1 cellular context compared by ENCODE assay signal in genomic region chr7:26201261-26202018, GRCh38.
A peak's percentile ranks its signal among the peaks of the same experiment; 100 is the strongest.
TF ChIP-seq lines count a peak whose summit lies in the region.

Gene CBX3 (plus strand): TSS chr7:26201745. CDS start chr7:26202999, 1,254 bp downstream.

TF ChIP-seq in K562, 482 proteins besides CTCF, POLR2A, EP300 and RAD21 (continued from another document and continues in another):
- TF ChIP-seq STAT6 (CRISPR knock-in tag; IDR thresholded peaks at IDR 0.05) (no peak), CUX1 (CRISPR knock-in tag; IDR thresholded peaks at IDR 0.05) (no peak), SRSF7 (optimal IDR thresholded peaks at IDR 0.05; ENCODE audit: low read depth, low read length) (no peak), SP2 (IDR thresholded peaks at IDR 0.05; ENCODE audit: extremely low read depth, low read depth, low read length, poor library complexity, severe bottlenecking) (no peak), ZNF696 (CRISPR knock-in tag; conservative IDR thresholded peaks at IDR 0.05) (no peak), DACH1 (IDR thresholded peaks at IDR 0.05; ENCODE audit: partially characterized antibody) (no peak), CBX5 (IDR thresholded peaks at IDR 0.05; ENCODE audit: borderline replicate concordance, low read depth) (no peak), ZFP36 (IDR thresholded peaks at IDR 0.05; ENCODE audit: low read depth, low read length, partially characterized antibody) (no peak), CBX1 (IDR thresholded peaks at IDR 0.05; ENCODE audit: low read depth) (peak; percentile 74), TCF7L2 (IDR thresholded peaks at IDR 0.05; ENCODE audit: low read depth, low read length) (no peak), ZFP1 (CRISPR knock-in tag; IDR thresholded peaks at IDR 0.05) (0 out of 2 replicates have a peak, but pooled peaks have one; percentile 10), KAT8 (IDR thresholded peaks at IDR 0.05; ENCODE audit: low read depth) (no peak), POLR3A (IDR thresholded peaks at IDR 0.05; ENCODE audit: borderline replicate concordance, extremely low read depth, insufficient read depth, insufficient read length) (no peak), ZNF143 (CRISPR knock-in tag; IDR thresholded peaks at IDR 0.05) (no peak), ZBTB43 (CRISPR knock-in tag; IDR thresholded peaks at IDR 0.05) (no peak), HMG20A (CRISPR knock-in tag; conservative IDR thresholded peaks at IDR 0.05) (no peak), HOXB6 (CRISPR knock-in tag; IDR thresholded peaks at IDR 0.05; ENCODE audit: borderline replicate concordance) (no peak), DDX20 (tag; IDR thresholded peaks at IDR 0.05; ENCODE audit: low read depth) (no peak), ATF3 (IDR thresholded peaks at IDR 0.05) (no peak), ATF3 (CRISPR knock-in tag; conservative IDR thresholded peaks at IDR 0.05) (no peak), WHSC1 (IDR thresholded peaks at IDR 0.05; ENCODE audit: low read length) (no peak), SIN3B (IDR thresholded peaks at IDR 0.05; ENCODE audit: low read depth) (no peak), ZSCAN29 (IDR thresholded peaks at IDR 0.05) (no peak), MCM3 (IDR thresholded peaks at IDR 0.05) (no peak), PHF20 (IDR thresholded peaks at IDR 0.05; ENCODE audit: partially characterized antibody) (no peak), NBN (IDR thresholded peaks at IDR 0.05; ENCODE audit: low read depth) (peak; percentile 75; the same call in 1 of the 2 replicates), KDM1A (IDR thresholded peaks at IDR 0.05) (peak in 1 of 2 experiments; percentile 80; a peak in 2 of 4 replicates), ZNF354B (CRISPR knock-in tag; IDR thresholded peaks at IDR 0.05) (no peak), ZNF347 (CRISPR knock-in tag; IDR thresholded peaks at IDR 0.05; ENCODE audit: low read depth) (no peak), E2F4 (CRISPR knock-in tag; IDR thresholded peaks at IDR 0.05; ENCODE audit: low read depth) (no peak), PRMT5 (CRISPR knock-in tag; IDR thresholded peaks at IDR 0.05) (no peak), ARID1B (IDR thresholded peaks at IDR 0.05) (no peak; the same call in 1 of the 2 replicates), TCFL5 (CRISPR knock-in tag; conservative IDR thresholded peaks at IDR 0.05) (no peak), CEBPZ (IDR thresholded peaks at IDR 0.05; ENCODE audit: borderline replicate concordance, low read depth, low read length) (no peak), SMAD1 (IDR thresholded peaks at IDR 0.05; ENCODE audit: low read depth, low read length, partially characterized antibody) (peak; percentile 68), NR2C1 (IDR thresholded peaks at IDR 0.05) (no peak), NR2C1 (tag; IDR thresholded peaks at IDR 0.05) (no peak), KAT2B (IDR thresholded peaks at IDR 0.05; ENCODE audit: low read depth, low read length) (no peak), TBL1XR1 (IDR thresholded peaks at IDR 0.05; ENCODE audit: low read length in 2 of 2) (no peak), ZNF766 (CRISPR knock-in tag; conservative IDR thresholded peaks at IDR 0.05) (peak; percentile 63; the same call in 1 of the 2 replicates), CREB3 (tag; conservative IDR thresholded peaks at IDR 0.05; ENCODE audit: low read depth) (no peak), CHD1 (IDR thresholded peaks at IDR 0.05; ENCODE audit: low read length) (peak; percentile 49), ARID3A (IDR thresholded peaks at IDR 0.05; ENCODE audit: borderline replicate concordance, low read depth, low read length) (no peak)
- TF ChIP-seq, protein P1, sequence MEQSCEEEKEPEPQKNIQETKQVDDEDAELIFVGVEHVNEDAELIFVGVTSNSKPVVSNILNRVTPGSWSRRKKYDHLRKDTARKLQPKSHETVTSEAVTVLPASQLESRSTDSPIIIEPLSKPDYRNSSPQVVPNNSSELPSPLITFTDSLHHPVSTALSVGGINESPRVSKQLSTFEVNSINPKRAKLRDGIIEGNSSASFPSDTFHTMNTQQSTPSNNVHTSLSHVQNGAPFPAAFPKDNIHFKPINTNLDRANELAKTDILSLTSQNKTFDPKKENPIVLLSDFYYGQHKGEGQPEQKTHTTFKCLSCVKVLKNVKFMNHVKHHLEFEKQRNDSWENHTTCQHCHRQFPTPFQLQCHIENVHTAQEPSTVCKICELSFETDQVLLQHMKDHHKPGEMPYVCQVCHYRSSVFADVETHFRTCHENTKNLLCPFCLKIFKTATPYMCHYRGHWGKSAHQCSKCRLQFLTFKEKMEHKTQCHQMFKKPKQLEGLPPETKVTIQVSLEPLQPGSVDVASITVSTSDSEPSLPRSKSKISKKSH (CRISPR knock-in tag; IDR thresholded peaks at IDR 0.05) = no peak
